Comparison of ENCODE assay signal across 9 cellular contexts in genomic region chr6:52263709-52264320, GRCh38. TPM values are rescaled to one million over a fixed set of nuclear protein-coding genes. Genes with fewer than 3 reads are reported as not detected.
DNase-seq lines count a peak whose midpoint lies in the region; ATAC-seq and TF ChIP-seq lines count a peak whose summit lies in the region.
"Had no signal": no experiment of that assay in that cellular context is flagged by ENCODE, and none has a peak within 500 bp of the region (broad histone marks: within the 10 kb centered on the region; RNA-seq: fewer than 3 reads in every experiment).

No MANE protein-coding gene starts in this region.

- H3K27me3 ChIP-seq in left lung: no peaks in the 10 kb centered on the region

- peaks cover 0 to 81% of the 10 kb centered on the region in 2 donors for H3K36me3 ChIP-seq in left lung

- H3K27ac Mint-ChIP-seq in HFFc6 (peak overlapping the region; percentile 32; the same call in 1 of the 2 replicates), activated B cell treated with CpG ODN at 0.5 μM for 24 hours (no peak overlapping the region)
- H3K27ac Mint-ChIP-seq: stimulated activated naive CD8-positive, alpha-beta T cell treated with anti-CD3 and anti-CD28 coated beads, Interleukin-15, Interleukin-2, amounts not matched to agents 100 ng/mL and 50 ng/mL, for 24 hours had no signal

- POLR2A ChIA-PET in activated B cell treated with CpG ODN at 0.5 μM for 24 hours (lab: Charles Lee): no interaction called here

- ATAC-seq in activated B cell treated with CpG ODN at 0.5 μM for 24 hours (ENCODE audit: low read depth): peak; percentile 70
- ATAC-seq in left lung: peak; percentile 94

- no peak overlapping the region for H3K4me3 Mint-ChIP-seq in HFFc6
- H3K4me3 Mint-ChIP-seq in activated B cell treated with CpG ODN at 0.5 μM for 24 hours: no peak overlapping the region
- H3K4me3 Mint-ChIP-seq: stimulated activated naive CD8-positive, alpha-beta T cell treated with anti-CD3 and anti-CD28 coated beads, Interleukin-15, Interleukin-2, amounts not matched to agents 100 ng/mL and 50 ng/mL, for 24 hours had no signal

- no peaks in the 10 kb centered on the region for H3K4me1 ChIP-seq in left lung

- peak; percentile 39 to 40 for DNase-seq in NCI-H2081 (lab: John Stamatoyannopoulos, UW)
- no peak for DNase-seq in NCI-H2081 treated with DMSO at 0.1 percent for 48 hours (lab: John Stamatoyannopoulos, UW)
- peak; percentile 67 for DNase-seq in HFFc6
- DNase-seq in NCI-H1930 (lab: John Stamatoyannopoulos, UW): peak; percentile 12 to 53
- DNase-seq in activated B cell treated with CpG ODN at 0.5 μM for 24 hours: peak; percentile 33
- DNase-seq in cardiac fibroblast (ENCODE audit: low read depth in 2 of 2): peak; percentile 72 to 73
- DNase-seq in left lung: peak; percentile 55 to 77
- DNase-seq in stimulated activated CD4-positive, alpha-beta T cell treated with anti-CD3 and anti-CD28 coated beads, TNF-alpha, amount 100 ng/mL, for 4 hours (ENCODE audit: low read depth in 3 of 3): peak; percentile 30 to 46 (median 41)

- no peaks in the 10 kb centered on the region for H3K27me3 Mint-ChIP-seq in HFFc6 (ENCODE audit: insufficient read depth)
- no peaks in the 10 kb centered on the region for H3K27me3 Mint-ChIP-seq in activated B cell treated with CpG ODN at 0.5 μM for 24 hours
- H3K27me3 Mint-ChIP-seq: stimulated activated naive CD8-positive, alpha-beta T cell treated with anti-CD3 and anti-CD28 coated beads, Interleukin-15, Interleukin-2, amounts not matched to agents 100 ng/mL and 50 ng/mL, for 24 hours had no signal

- CTCF ChIA-PET in activated B cell treated with CpG ODN at 0.5 μM for 24 hours (lab: Charles Lee): interaction anchor here (0.6 to 3.3 kb wide), 10 partner anchors 16 to 214 kb away, joined by 3 to 10 read pairs (median 5); partner anchors contain the start of genes MCM3 and PAQR8

- H3K9me3 Mint-ChIP-seq in HFFc6 (no peaks in the 10 kb centered on the region), activated B cell treated with CpG ODN at 0.5 μM for 24 hours (no peaks in the 10 kb centered on the region)
- H3K9me3 Mint-ChIP-seq: stimulated activated naive CD8-positive, alpha-beta T cell treated with anti-CD3 and anti-CD28 coated beads, Interleukin-15, Interleukin-2, amounts not matched to agents 100 ng/mL and 50 ng/mL, for 24 hours had no signal

- no peak overlapping the region for H3K27ac ChIP-seq in left lung

- H3K4me1 Mint-ChIP-seq in HFFc6 (ENCODE audit: low read depth): peaks cover 39% of the 10 kb centered on the region
- peaks cover 3% of the 10 kb centered on the region for H3K4me1 Mint-ChIP-seq in activated B cell treated with CpG ODN at 0.5 μM for 24 hours

- H3K4me3 ChIP-seq in cardiac fibroblast (replicated peaks in 1 of 2; ENCODE audit: low read depth in 2 of 2, low read length in 2 of 2): no peak overlapping the region
- no peak overlapping the region for H3K4me3 ChIP-seq in left lung

- H3K9me3 ChIP-seq in left lung: no peaks in the 10 kb centered on the region

- TF ChIP-seq CTCF in HFFc6 (IDR thresholded peaks at IDR 0.05) (peak; percentile 96), activated B cell treated with CpG ODN at 0.5 μM for 24 hours (IDR thresholded peaks at IDR 0.05) (peak; percentile 94), cardiac fibroblast (IDR thresholded peaks at IDR 0.05; ENCODE audit: low read depth, low read length) (peak; percentile 98), left lung (IDR thresholded peaks at IDR 0.05) (peak; percentile 89 to 93)

- intact Hi-C loops in activated B cell treated with CpG ODN at 0.5 μM for 24 hours (cut with micrococcal nuclease) (loop anchor here (1.0 kb wide), 5 partner anchors 101 to 409 kb away; partner anchors contain the start of gene PKHD1), left lung (cut with DNase I) (loop anchor here in 1 of 2 donors (10.0 kb wide), 1 partner anchor 99 kb away; no protein-coding TSS in a partner anchor)

- H3K36me3 Mint-ChIP-seq in HFFc6 (ENCODE audit: low read depth) (peaks cover 17% of the 10 kb centered on the region), activated B cell treated with CpG ODN at 0.5 μM for 24 hours (ENCODE audit: low read depth) (peaks cover 76% of the 10 kb centered on the region)

RNA-seq across cellular contexts. Expression of gene IL17F, which starts 19.5 kb away (rescaled TPM):
- not detected for total RNA-seq in HFFc6 (2021; fragmentation: NEBNext Ultra II Directional; extraction: Animal tissue kit (Norgen Biotek cat#: 25700))
- total RNA-seq in activated B cell treated with CpG ODN at 0.5 μM for 24 hours (not detected in 2 replicates), left lung (not detected)

RNA-seq across cellular contexts. Expression of gene MCM3, which starts 20.7 kb away (rescaled TPM):
- 10 to 100 TPM; 32.5 to 57.6 (median 54.5) TPM for total RNA-seq in HFFc6 (2021; fragmentation: NEBNext Ultra II Directional; extraction: Animal tissue kit (Norgen Biotek cat#: 25700))
- 73.2 and 78.9 TPM in 2 replicates for total RNA-seq in activated B cell treated with CpG ODN at 0.5 μM for 24 hours
- total RNA-seq in left lung: 10 to 100 TPM; 38.9 to 67.6 TPM
